In genomic region chr4:122687450-122688121, GRCh38 we compare ENCODE assay signal across 12 cellular contexts. TPM values are rescaled to one million over a fixed set of nuclear protein-coding genes. Genes with fewer than 3 reads are reported as not detected.
DNase-seq lines count a peak whose midpoint lies in the region; ATAC-seq and TF ChIP-seq lines count a peak whose summit lies in the region.
"Had no signal": no experiment of that assay in that cellular context is flagged by ENCODE, and none has a peak within 500 bp of the region (broad histone marks: within the 10 kb centered on the region; RNA-seq: fewer than 3 reads in every experiment).

No MANE protein-coding gene starts in this region.

- no peak for DNase-seq in activated CD4-positive, alpha-beta memory T cell treated with anti-CD3 and anti-CD28 coated beads for 36 hours
- DNase-seq in glutamatergic neuron: no peak
- DNase-seq in ascending aorta (ENCODE audit: low spot score in 2 of 2): no peak
- no peak for DNase-seq in ureter (ENCODE audit: low spot score)
- DNase-seq: DND-41, NCI-H1417 had no signal

- peak; percentile 65 for ATAC-seq in GM18868 (IDR thresholded peaks at IDR 0.05; ENCODE audit: unreplicated experiment)
- ATAC-seq in HG03025 (IDR thresholded peaks at IDR 0.05; ENCODE audit: low FRiP score, unreplicated experiment): peak; percentile 56
- ATAC-seq in GM21619 (IDR thresholded peaks at IDR 0.05; ENCODE audit: unreplicated experiment): no peak
- ATAC-seq: activated CD4-positive, CD25-positive, alpha-beta regulatory T cell treated with anti-CD3 and anti-CD28 coated beads, Interleukin-2, amount 50 U/mL, for 24 hours had no signal

- TF ChIP-seq RAD21 in neural cell (conservative IDR thresholded peaks at IDR 0.05): no peak

- intact Hi-C loops in activated CD4-positive, alpha-beta memory T cell treated with anti-CD3 and anti-CD28 coated beads for 36 hours (cut with micrococcal nuclease): loop anchor here (1.0 to 2.0 kb wide), 2 partner anchors 13 to 20 kb away; no protein-coding TSS in a partner anchor
- intact Hi-C loops in ascending aorta (cut with DNase I): no loop called here

- H3K4me3 ChIP-seq in neural cell (ENCODE audit: low read length) (peak overlapping the region; percentile 39), ascending aorta (no peak overlapping the region)

- H3K4me3 Mint-ChIP-seq in activated CD4-positive, alpha-beta memory T cell treated with anti-CD3 and anti-CD28 coated beads for 36 hours: peak overlapping the region; percentile 27
- no peak overlapping the region for H3K4me3 Mint-ChIP-seq in glutamatergic neuron (ENCODE audit: unreplicated experiment)
- H3K4me3 Mint-ChIP-seq: central memory CD8-positive, alpha-beta T cell had no signal

- no peaks in the 10 kb centered on the region for H4K20me1 ChIP-seq in neural cell (ENCODE audit: insufficient read depth)

- H3K36me3 ChIP-seq in neural cell (ENCODE audit: insufficient read depth, low read length) (no peaks in the 10 kb centered on the region), ascending aorta (no peaks in the 10 kb centered on the region)

- no peak for TF ChIP-seq CTCF in neural cell (IDR thresholded peaks at IDR 0.05; ENCODE audit: poor library complexity, severe bottlenecking)
- no peak for TF ChIP-seq CTCF in glutamatergic neuron (IDR thresholded peaks at IDR 0.05; ENCODE audit: partially characterized antibody, unreplicated experiment)
- no peak for TF ChIP-seq CTCF in ascending aorta (IDR thresholded peaks at IDR 0.05)

- peak overlapping the region; percentile 66 for H3K4me2 ChIP-seq in neural cell (ENCODE audit: low read length)

- POLR2A ChIA-PET in activated CD4-positive, alpha-beta memory T cell treated with anti-CD3 and anti-CD28 coated beads for 36 hours (lab: Charles Lee): no interaction called here

- no peaks in the 10 kb centered on the region for H3K4me1 ChIP-seq in ascending aorta

- H2AFZ ChIP-seq in neural cell (ENCODE audit: low read depth, low read length): no peak overlapping the region

- no peaks in the 10 kb centered on the region for H3K9me3 ChIP-seq in neural cell (ENCODE audit: low read length)
- H3K9me3 ChIP-seq in ascending aorta: no peaks in the 10 kb centered on the region

- H3K27ac Mint-ChIP-seq in activated CD4-positive, alpha-beta memory T cell treated with anti-CD3 and anti-CD28 coated beads for 36 hours: peak overlapping the region; percentile 78
- no peak overlapping the region for H3K27ac Mint-ChIP-seq in glutamatergic neuron (ENCODE audit: unreplicated experiment)

- peak overlapping the region; percentile 55 for H3K9ac ChIP-seq in neural cell (ENCODE audit: low read length)

- CTCF ChIA-PET in activated CD4-positive, alpha-beta memory T cell treated with anti-CD3 and anti-CD28 coated beads for 36 hours (lab: Charles Lee): interaction anchor here (1.1 kb wide), 2 partner anchors 70 to 86 kb away, joined by 3 read pairs; no protein-coding TSS in a partner anchor

- no peaks in the 10 kb centered on the region for H3K27me3 Mint-ChIP-seq in activated CD4-positive, alpha-beta memory T cell treated with anti-CD3 and anti-CD28 coated beads for 36 hours
- H3K27me3 Mint-ChIP-seq in glutamatergic neuron (ENCODE audit: unreplicated experiment): no peaks in the 10 kb centered on the region
- H3K27me3 Mint-ChIP-seq: central memory CD8-positive, alpha-beta T cell had no signal

- H3K9me3 Mint-ChIP-seq in activated CD4-positive, alpha-beta memory T cell treated with anti-CD3 and anti-CD28 coated beads for 36 hours: peaks cover 17% of the 10 kb centered on the region
- no peaks in the 10 kb centered on the region for H3K9me3 Mint-ChIP-seq in glutamatergic neuron (ENCODE audit: unreplicated experiment)
- H3K9me3 Mint-ChIP-seq: central memory CD8-positive, alpha-beta T cell had no signal

- H3K27me3 ChIP-seq in neural cell (ENCODE audit: insufficient read depth, low read depth, low read length) (no peaks in the 10 kb centered on the region), ascending aorta (no peaks in the 10 kb centered on the region)

- peaks cover 8% of the 10 kb centered on the region for H3K36me3 Mint-ChIP-seq in activated CD4-positive, alpha-beta memory T cell treated with anti-CD3 and anti-CD28 coated beads for 36 hours
- H3K36me3 Mint-ChIP-seq in glutamatergic neuron (ENCODE audit: unreplicated experiment): no peaks in the 10 kb centered on the region

- H3K27ac ChIP-seq in neural cell (ENCODE audit: low read length): peak overlapping the region; percentile 93
- H3K27ac ChIP-seq in ascending aorta: no peak overlapping the region

- H3K9me2 ChIP-seq in neural cell (ENCODE audit: insufficient read depth, low read length): no peaks in the 10 kb centered on the region

- H3K79me2 ChIP-seq in neural cell (replicated peaks; ENCODE audit: insufficient read depth, low read length): no peaks in the 10 kb centered on the region

- peak; percentile 91 for TF ChIP-seq EP300 in neural cell (conservative IDR thresholded peaks at IDR 0.05; ENCODE audit: poor library complexity, severe bottlenecking)

- H3F3A ChIP-seq in neural cell (ENCODE audit: insufficient read depth, low read length, poor library complexity, severe bottlenecking): no peaks in the 10 kb centered on the region

- H3K4me1 Mint-ChIP-seq in activated CD4-positive, alpha-beta memory T cell treated with anti-CD3 and anti-CD28 coated beads for 36 hours (ENCODE audit: low read depth): peaks cover 46% of the 10 kb centered on the region
- H3K4me1 Mint-ChIP-seq in glutamatergic neuron (ENCODE audit: low read depth, unreplicated experiment): no peaks in the 10 kb centered on the region

TF ChIP-seq in neural cell, 6 proteins besides CTCF, POLR2A, EP300 and RAD21:
- TF ChIP-seq MXI1 (conservative IDR thresholded peaks at IDR 0.05; ENCODE audit: poor library complexity, severe bottlenecking) (no peak), POLR2AphosphoS5 (IDR thresholded peaks at IDR 0.05) (peak; percentile 8)
TF ChIP-seq in neural cell: peak in this region for 1.

RNA-seq across cellular contexts. Expression of gene BBS12, which starts 44.9 kb away (rescaled TPM):
- total RNA-seq in activated CD4-positive, alpha-beta memory T cell treated with anti-CD3 and anti-CD28 coated beads for 36 hours: 1 to 10 TPM; 3.7 to 4.3 TPM
- 3.7 TPM in 2 replicates for polyA plus RNA-seq in neural cell
- polyA minus RNA-seq in neural cell: 12.4 and 15.0 TPM in 2 replicates
- total RNA-seq in glutamatergic neuron (ENCODE audit: unreplicated experiment) (2.8 TPM), ascending aorta (not detected), ureter (3.0 TPM)
